In the genomic region with DNA sequence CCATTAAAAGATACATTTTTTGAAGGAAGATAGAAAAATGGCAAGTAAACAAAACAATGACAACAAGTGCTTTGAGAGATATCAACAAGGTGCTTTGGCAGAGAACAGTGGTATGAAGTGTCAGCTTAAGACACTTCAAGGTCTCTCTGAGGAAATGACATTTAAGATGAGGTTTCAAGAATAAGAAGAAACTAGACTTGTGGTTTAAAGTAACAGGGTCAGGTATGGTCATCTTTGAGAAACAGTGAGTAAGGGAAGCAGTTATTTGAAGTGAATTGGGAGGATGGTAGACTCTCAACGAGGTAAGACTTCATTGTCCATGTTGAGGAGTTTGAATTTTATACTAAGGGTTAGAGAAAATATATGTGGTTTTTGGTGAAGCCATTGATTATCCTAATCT, we compare ENCODE assay signal across 15 cellular contexts.
DNase-seq lines count a peak whose midpoint lies in the region; ATAC-seq and TF ChIP-seq lines count a peak whose summit lies in the region.
"Had no signal": no experiment of that assay in that cellular context is flagged by ENCODE, and none has a peak within 500 bp of the region (broad histone marks: within the 10 kb centered on the region; RNA-seq: fewer than 3 reads in every experiment).

No MANE protein-coding gene starts in this region.

- no peak for TF ChIP-seq CTCF in osteocyte (IDR thresholded peaks at IDR 0.05)
- no peak for TF ChIP-seq CTCF in brain microvascular endothelial cell (IDR thresholded peaks at IDR 0.05; ENCODE audit: low read depth, low read length, missing control alignments)

- H3K27me3 ChIP-seq in brain microvascular endothelial cell (replicated peaks), result no peaks in the 10 kb centered on the region
- H3K27me3 ChIP-seq: body of pancreas, MG63 had no signal

- no peak overlapping the region for H3K27ac Mint-ChIP-seq in osteocyte (ENCODE audit: unreplicated experiment)
- H3K27ac Mint-ChIP-seq: T-helper 2 cell treated with Interferon-gamma antibody and Interleukin-4, amounts not matched to agents 5 μg/mL and 100 μg/mL, for 36 hours had no signal

- no peak overlapping the region for H3K4me3 Mint-ChIP-seq in osteocyte (ENCODE audit: unreplicated experiment)
- H3K4me3 Mint-ChIP-seq: T-helper 2 cell treated with Interferon-gamma antibody and Interleukin-4, amounts not matched to agents 5 μg/mL and 100 μg/mL, for 36 hours had no signal

- peaks cover 16% of the 10 kb centered on the region for H3K36me3 Mint-ChIP-seq in osteocyte (ENCODE audit: unreplicated experiment)

- peaks cover 61% of the 10 kb centered on the region for H3K4me1 Mint-ChIP-seq in osteocyte (ENCODE audit: unreplicated experiment)

- in situ Hi-C loops in brain microvascular endothelial cell (cut with HindIII; ENCODE audit: low pct_ligation_motif_present, low sequenced_read_pairs), result no loop called here

- no peak overlapping the region for H3K27ac ChIP-seq in brain microvascular endothelial cell
- H3K27ac ChIP-seq: body of pancreas had no signal

- no peak for DNase-seq in NCI-H82 treated with DMSO at 0.1 percent for 48 hours (lab: John Stamatoyannopoulos, UW; ENCODE audit: unreplicated experiment)
- no peak for DNase-seq in osteocyte (ENCODE audit: extremely low spot score, unreplicated experiment)
- DNase-seq in T1000 (lab: John Stamatoyannopoulos, UW), result no peak
- DNase-seq in brain microvascular endothelial cell, result no peak
- DNase-seq: body of pancreas; DND-41; MG63; midbrain; NCI-H2227 treated with DMSO at 0.1 percent for 48 hours; stimulated activated CD4-positive, alpha-beta T cell treated with anti-CD3 and anti-CD28 coated beads, Interleukin-4, amount 100 ng/mL, for 1 hour had no signal

- no peak overlapping the region for H3K4me3 ChIP-seq in brain microvascular endothelial cell (ENCODE audit: low read depth, low read length)
- H3K4me3 ChIP-seq: body of pancreas, MG63 had no signal

- no peaks in the 10 kb centered on the region for H3K27me3 Mint-ChIP-seq in osteocyte (ENCODE audit: unreplicated experiment)

- peaks cover 20% of the 10 kb centered on the region for H3K9me3 Mint-ChIP-seq in osteocyte (ENCODE audit: unreplicated experiment)
- H3K9me3 Mint-ChIP-seq: T-helper 2 cell treated with Interferon-gamma antibody and Interleukin-4, amounts not matched to agents 5 μg/mL and 100 μg/mL, for 36 hours had no signal

- ATAC-seq in GM18511 (IDR thresholded peaks at IDR 0.05; ENCODE audit: unreplicated experiment), result peak; percentile 81
- ATAC-seq in GM19467 (IDR thresholded peaks at IDR 0.05; ENCODE audit: unreplicated experiment), result peak; percentile 95
- peak; percentile 93 for ATAC-seq in HG02798 (IDR thresholded peaks at IDR 0.05; ENCODE audit: poor library complexity, unreplicated experiment)
- peak; percentile 78 for ATAC-seq in HG03469 (IDR thresholded peaks at IDR 0.05; ENCODE audit: unreplicated experiment)
- ATAC-seq: body of pancreas had no signal

- H3K36me3 ChIP-seq in brain microvascular endothelial cell (replicated peaks), result no peaks in the 10 kb centered on the region
- H3K36me3 ChIP-seq: MG63 had no signal
